In the genomic region with DNA sequence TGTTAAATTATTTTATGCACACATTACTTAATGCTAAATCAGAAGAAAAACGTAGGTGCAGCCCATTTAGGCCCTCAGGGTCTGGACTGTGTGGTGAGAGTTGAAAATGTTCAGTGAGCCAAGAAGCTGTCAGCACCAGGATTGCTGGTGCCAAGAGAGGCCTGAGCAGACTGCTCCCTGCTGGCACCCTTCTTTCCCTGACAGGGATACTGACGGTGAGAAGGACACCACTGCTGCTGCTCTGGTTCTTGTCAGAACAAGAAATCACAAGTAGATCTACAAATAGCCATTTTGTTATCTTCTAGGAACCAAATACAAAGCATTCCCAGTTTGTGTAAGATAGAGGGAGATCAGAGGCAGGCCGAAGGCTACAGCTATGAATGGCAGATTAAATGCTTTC, we compare ENCODE assay signal across 16 cellular contexts. TPM values are rescaled to one million over a fixed set of nuclear protein-coding genes. Genes with fewer than 3 reads are reported as not detected.
A peak's percentile ranks its signal among the peaks of the same experiment; 100 is the strongest.
DNase-seq lines count a peak whose midpoint lies in the region; TF ChIP-seq lines count a peak whose summit lies in the region.
"Had no signal": no experiment of that assay in that cellular context is flagged by ENCODE, and none has a peak within 500 bp of the region (broad histone marks: within the 10 kb centered on the region; RNA-seq: fewer than 3 reads in every experiment).

No MANE protein-coding gene starts in this region.

- H4K20me1 ChIP-seq in neural progenitor cell (ENCODE audit: low read depth) (no peaks in the 10 kb centered on the region), PC-9 (ENCODE audit: insufficient read depth) (no peaks in the 10 kb centered on the region)

- H3K27ac Mint-ChIP-seq in neural progenitor cell, result no peak overlapping the region
- H3K27ac Mint-ChIP-seq: activated naive CD4-positive, alpha-beta T cell treated with anti-CD3 and anti-CD28 coated beads, Interleukin-2, amount 50 U/mL, for 72 hours had no signal

- no peaks in the 10 kb centered on the region for H3K9me2 ChIP-seq in PC-9 (ENCODE audit: insufficient read depth)

- no peak overlapping the region for H2AFZ ChIP-seq in neural progenitor cell (replicated peaks)
- no peak overlapping the region for H2AFZ ChIP-seq in PC-9

- H3K27ac ChIP-seq in neural progenitor cell (no peak overlapping the region), PC-9 (no peak overlapping the region)
- H3K27ac ChIP-seq: esophagus muscularis mucosa had no signal

- H3K9me3 Mint-ChIP-seq in neural progenitor cell, result no peaks in the 10 kb centered on the region

- peaks cover 53% of the 10 kb centered on the region for H3K4me1 ChIP-seq in neural progenitor cell
- H3K4me1 ChIP-seq in PC-9 (replicated peaks; ENCODE audit: insufficient read depth), result no peaks in the 10 kb centered on the region

- H3K36me3 ChIP-seq in neural progenitor cell, result no peaks in the 10 kb centered on the region
- no peaks in the 10 kb centered on the region for H3K36me3 ChIP-seq in PC-9 (ENCODE audit: low read depth)
- H3K36me3 ChIP-seq: esophagus muscularis mucosa had no signal

- DNase-seq in NCI-H2171 treated with DMSO at 0.1 percent for 48 hours (lab: John Stamatoyannopoulos, UW) (peak; percentile 23), NCI-H2171 (lab: John Stamatoyannopoulos, UW) (no peak), NCI-H526 (lab: John Stamatoyannopoulos, UW) (peak; percentile 10 to 52), epithelial cell of esophagus (ENCODE audit: low read depth) (peak; percentile 78), neural progenitor cell (ENCODE audit: low spot score) (peak; percentile 33), PC-9 (no peak)
- no peak for DNase-seq in activated naive CD4-positive, alpha-beta T cell treated with Interleukin-2 at 50 U/mL for 16 hours
- DNase-seq in effector CD8-positive, alpha-beta T cell (lab: John Stamatoyannopoulos, UW), result no peak
- DNase-seq: mucosa of descending colon; NCI-H524 treated with DMSO at 0.1 percent for 48 hours; stimulated activated CD4-positive, alpha-beta T cell treated with anti-CD3 and anti-CD28 coated beads, Interleukin-1b, Interleukin-23, amount 100 ng/mL, for 48 hours had no signal

- CTCF ChIA-PET in PC-9 (lab: Charles Lee), result no interaction called here

- H3K4me1 Mint-ChIP-seq in neural progenitor cell, result peaks cover 45% of the 10 kb centered on the region
- H3K4me1 Mint-ChIP-seq: central memory CD8-positive, alpha-beta T cell had no signal

- no peaks in the 10 kb centered on the region for H3K9me3 ChIP-seq in neural progenitor cell (ENCODE audit: low read depth)
- no peaks in the 10 kb centered on the region for H3K9me3 ChIP-seq in PC-9 (ENCODE audit: insufficient read depth, low read depth)
- H3K9me3 ChIP-seq: esophagus muscularis mucosa, mucosa of descending colon had no signal

- H3K4me3 ChIP-seq in epithelial cell of esophagus (ENCODE audit: low read length) (no peak overlapping the region), neural progenitor cell (no peak overlapping the region), PC-9 (no peak overlapping the region)
- H3K4me3 ChIP-seq: esophagus muscularis mucosa, mucosa of descending colon had no signal

- peak overlapping the region; percentile 12 for H3K4me2 ChIP-seq in neural progenitor cell
- H3K4me2 ChIP-seq in PC-9, result no peak overlapping the region

- H3K79me2 ChIP-seq in neural progenitor cell (ENCODE audit: low read depth) (no peaks in the 10 kb centered on the region), PC-9 (ENCODE audit: low read depth) (no peaks in the 10 kb centered on the region)

- no peak overlapping the region for H3K4me3 Mint-ChIP-seq in neural progenitor cell
- H3K4me3 Mint-ChIP-seq: central memory CD8-positive, alpha-beta T cell had no signal

- H3K9ac ChIP-seq in neural progenitor cell, result no peak overlapping the region

- peaks cover 2% of the 10 kb centered on the region for H3K27me3 Mint-ChIP-seq in neural progenitor cell (ENCODE audit: insufficient read depth, low read depth)
- H3K27me3 Mint-ChIP-seq: central memory CD8-positive, alpha-beta T cell had no signal

- H3K36me3 Mint-ChIP-seq in neural progenitor cell, result no peaks in the 10 kb centered on the region
- H3K36me3 Mint-ChIP-seq: activated naive CD4-positive, alpha-beta T cell treated with anti-CD3 and anti-CD28 coated beads, Interleukin-2, amount 50 U/mL, for 72 hours had no signal

- no TSS peak for BruUV-seq in PC-9 (replicated peaks; lab: Mats Ljungman, UMichigan)

- H3F3A ChIP-seq in neural progenitor cell (ENCODE audit: low read depth), result peaks cover 32% of the 10 kb centered on the region
- H3F3A ChIP-seq in PC-9 (ENCODE audit: insufficient read depth, low read depth), result no peaks in the 10 kb centered on the region

- POLR2A ChIA-PET in PC-9 (lab: Charles Lee; ENCODE audit: unreplicated experiment), result no interaction called here

- intact Hi-C loops in PC-9 (cut with micrococcal nuclease; ENCODE audit: unreplicated experiment), result no loop called here

- TF ChIP-seq CTCF in epithelial cell of esophagus (IDR thresholded peaks at IDR 0.05; ENCODE audit: insufficient read depth, low read depth, low read length, missing control alignments), result peak; percentile 59
- no peak for TF ChIP-seq CTCF in neural progenitor cell (IDR thresholded peaks at IDR 0.05)
- no peak for TF ChIP-seq CTCF in PC-9 (conservative IDR thresholded peaks at IDR 0.05)

- H3K27me3 ChIP-seq in neural progenitor cell (no peaks in the 10 kb centered on the region), PC-9 (ENCODE audit: insufficient read depth, low read depth) (no peaks in the 10 kb centered on the region)
- H3K27me3 ChIP-seq: esophagus muscularis mucosa had no signal

RNA-seq across cellular contexts. Expression of gene CRISP1, which starts 48.7 kb away (rescaled TPM):
- total RNA-seq in neural progenitor cell (ENCODE audit: low replicate concordance), result not detected in 2 replicates
- not detected in 2 replicates for total RNA-seq in PC-9 (2021)
- total RNA-seq: activated naive CD4-positive, alpha-beta T cell treated with anti-CD3 and anti-CD28 coated beads, Interleukin-2, amount 50 U/mL, for 72 hours; esophagus muscularis mucosa; mucosa of descending colon; posterior vena cava; urinary bladder had no signal

RNA-seq across cellular contexts. Expression of gene DEFB114, which starts 48.9 kb away (rescaled TPM):
- total RNA-seq in neural progenitor cell (ENCODE audit: low replicate concordance) (not detected in 2 replicates), PC-9 (2021) (not detected in 2 replicates)
- total RNA-seq: activated naive CD4-positive, alpha-beta T cell treated with anti-CD3 and anti-CD28 coated beads, Interleukin-2, amount 50 U/mL, for 72 hours; esophagus muscularis mucosa; mucosa of descending colon; posterior vena cava; urinary bladder had no signal

RNA-seq across cellular contexts. Expression of gene DEFB113, which starts 54.4 kb away (rescaled TPM):
- total RNA-seq in neural progenitor cell (ENCODE audit: low replicate concordance), result not detected in 2 replicates
- total RNA-seq in PC-9 (2021), result not detected in 2 replicates
- total RNA-seq: activated naive CD4-positive, alpha-beta T cell treated with anti-CD3 and anti-CD28 coated beads, Interleukin-2, amount 50 U/mL, for 72 hours; esophagus muscularis mucosa; mucosa of descending colon; posterior vena cava; urinary bladder had no signal

Comparison
In these comparisons a context has a peak if more than half of its experiments do, and no peak if none do; other contexts are left out.
1. DNase-seq: peak in NCI-H2171 treated with DMSO at 0.1 percent for 48 hours (single experiment), NCI-H526 (2 of 2), epithelial cell of esophagus (single experiment) and neural progenitor cell (single experiment); none in NCI-H2171 (single experiment), PC-9 (0 of 2), activated naive CD4-positive, alpha-beta T cell treated with Interleukin-2 at 50 U/mL for 16 hours (single experiment) and effector CD8-positive, alpha-beta T cell (single experiment).